8 cellular contexts compared by ENCODE assay signal in genomic region chr12:121240484-121241202, GRCh38. TPM values are rescaled to one million over a fixed set of nuclear protein-coding genes. Genes with fewer than 3 reads are reported as not detected.
DNase-seq lines count a peak whose midpoint lies in the region; ATAC-seq lines count a peak whose summit lies in the region.

No MANE protein-coding gene starts in this region.

- H3K27me3 Mint-ChIP-seq in activated T-cell treated with anti-CD3 and anti-CD28 coated beads, Interleukin-2, amount 50 U/mL, for 72 hours (ENCODE audit: low read depth): no peaks in the 10 kb centered on the region

- peak; percentile 83 to 87 for ATAC-seq in activated T-cell treated with anti-CD3 and anti-CD28 coated beads, Interleukin-2, amount 50 U/mL, for 72 hours (replicated peaks in 1 of 2)
- ATAC-seq in Right ventricle myocardium inferior (peak; percentile 81), aorta (ENCODE audit: low FRiP score) (peak; percentile 77), HG02798 (IDR thresholded peaks at IDR 0.05; ENCODE audit: poor library complexity, unreplicated experiment) (no peak)

- 3 to 4% methylated on average over 41 of the region's 41 CpGs for WGBS in aorta, 2 donors

- H3K4me3 Mint-ChIP-seq in activated T-cell treated with anti-CD3 and anti-CD28 coated beads, Interleukin-2, amount 50 U/mL, for 72 hours: peak overlapping the region; percentile 68 to 84

- DNase-seq in MV-4-11 (lab: John Stamatoyannopoulos, UW) (peak; percentile 88), Right ventricle myocardium inferior (ENCODE audit: missing footprints) (peak; percentile 87), aorta (peak; percentile 91 to 93), NCI-H510A treated with DMSO at 0.1 percent for 48 hours (lab: John Stamatoyannopoulos, UW) (no peak), NCI-H2107 treated with DMSO at 0.1 percent for 48 hours (lab: John Stamatoyannopoulos, UW; ENCODE audit: unreplicated experiment) (no peak)
- DNase-seq in activated T-cell treated with anti-CD3 and anti-CD28 coated beads, Interleukin-2, amount 50 U/mL, for 72 hours: peak; percentile 81 to 83

- H3K4me3 ChIP-seq in skeletal muscle satellite cell (ENCODE audit: low read length) (no peak overlapping the region), aorta (ENCODE audit: low read length in 2 of 2) (no peak overlapping the region)

- intact Hi-C loops in Right ventricle myocardium inferior (cut with DNase I) (no loop called here), aorta (cut with DNase I) (no loop called here)

- peaks cover 0 to 7% of the 10 kb centered on the region in 2 donors for H3K36me3 Mint-ChIP-seq in activated T-cell treated with anti-CD3 and anti-CD28 coated beads, Interleukin-2, amount 50 U/mL, for 72 hours (ENCODE audit: insufficient read depth in 2 of 2)

- H3K27ac Mint-ChIP-seq in activated T-cell treated with anti-CD3 and anti-CD28 coated beads, Interleukin-2, amount 50 U/mL, for 72 hours: peak overlapping the region; percentile 41

- no peaks in the 10 kb centered on the region for H3K27me3 ChIP-seq in skeletal muscle satellite cell (ENCODE audit: control insufficient read depth, insufficient read depth, low read length)
- H3K27me3 ChIP-seq in aorta (ENCODE audit: control insufficient read depth in 1 of 2, insufficient read depth in 2 of 2, low read length in 1 of 2): no peaks in the 10 kb centered on the region

- H3K36me3 ChIP-seq in skeletal muscle satellite cell (ENCODE audit: insufficient read depth, low read length) (peaks cover 21% of the 10 kb centered on the region), aorta (ENCODE audit: control insufficient read depth in 1 of 2, insufficient read depth in 2 of 2, low read length in 1 of 2) (no peaks in the 10 kb centered on the region)

- H3K4me1 Mint-ChIP-seq in activated T-cell treated with anti-CD3 and anti-CD28 coated beads, Interleukin-2, amount 50 U/mL, for 72 hours (ENCODE audit: low read depth): peaks cover 32% of the 10 kb centered on the region

- H3K9me3 Mint-ChIP-seq in activated T-cell treated with anti-CD3 and anti-CD28 coated beads, Interleukin-2, amount 50 U/mL, for 72 hours: no peaks in the 10 kb centered on the region

- H3K9me3 ChIP-seq in skeletal muscle satellite cell (replicated peaks; ENCODE audit: low read length) (no peaks in the 10 kb centered on the region), aorta (ENCODE audit: control insufficient read depth, low read length) (no peaks in the 10 kb centered on the region)

- H3K4me1 ChIP-seq in skeletal muscle satellite cell (ENCODE audit: control insufficient read depth, insufficient read depth, low read length) (peaks cover 10% of the 10 kb centered on the region), aorta (ENCODE audit: control insufficient read depth in 1 of 2, insufficient read depth in 2 of 2, low read length in 2 of 2) (no peaks in the 10 kb centered on the region)

- H3K27ac ChIP-seq in aorta (ENCODE audit: low read depth in 1 of 2, low read length in 2 of 2): peak overlapping the region in 1 of 2 donors; percentile 84

- no peak overlapping the region for H3K9ac ChIP-seq in skeletal muscle satellite cell (ENCODE audit: low read depth, low read length)

- peak overlapping the region; percentile 28 for H3K4me2 ChIP-seq in skeletal muscle satellite cell (ENCODE audit: low read length)

RNA-seq across cellular contexts. Expression of gene P2RX4, which starts 30.7 kb away (rescaled TPM):
- 10 to 100 TPM; 29.7 to 35.1 TPM for total RNA-seq in activated T-cell treated with anti-CD3 and anti-CD28 coated beads, Interleukin-2, amount 50 U/mL, for 72 hours
- total RNA-seq in Right ventricle myocardium inferior: 4.7 TPM
- 6.1 and 12.7 TPM in 2 replicates for total RNA-seq in skeletal muscle satellite cell (2012; rRNA removed)
- 10 to 100 TPM; 22.3 to 32.0 TPM for total RNA-seq in aorta
- polyA plus RNA-seq in aorta: 10 to 100 TPM; 23.3 to 24.6 TPM

RNA-seq across cellular contexts. Expression of gene CAMKK2, which starts 55.9 kb away (rescaled TPM):
- total RNA-seq in activated T-cell treated with anti-CD3 and anti-CD28 coated beads, Interleukin-2, amount 50 U/mL, for 72 hours: 10 to 100 TPM; 22.2 to 25.3 TPM
- total RNA-seq in Right ventricle myocardium inferior (15.2 TPM), aorta (10 to 100 TPM; 34.4 to 47.6 TPM)
- total RNA-seq in skeletal muscle satellite cell (2012; rRNA removed): 20.8 and 22.7 TPM in 2 replicates
- 10 to 100 TPM; 20.7 to 28.1 TPM for polyA plus RNA-seq in aorta

Comparison
In these comparisons a context has a peak if more than half of its experiments do, and no peak if none do; other contexts are left out.
1. DNase-seq: peak in MV-4-11 (single experiment), activated T-cell treated with anti-CD3 and anti-CD28 coated beads, Interleukin-2, amount 50 U/mL, for 72 hours (2 of 2), Right ventricle myocardium inferior (single experiment) and aorta (2 of 2); none in NCI-H510A treated with DMSO at 0.1 percent for 48 hours (single experiment) and NCI-H2107 treated with DMSO at 0.1 percent for 48 hours (single experiment).